Comparison of ENCODE assay signal across 9 cellular contexts in genomic region chr10:46523119-46523880, GRCh38. TPM values are rescaled to one million over a fixed set of nuclear protein-coding genes. Genes with fewer than 3 reads are reported as not detected.
A peak's percentile ranks its signal among the peaks of the same experiment; 100 is the strongest.
DNase-seq lines count a peak whose midpoint lies in the region; ATAC-seq, FAIRE-seq and TF ChIP-seq lines count a peak whose summit lies in the region.
"Had no signal": no experiment of that assay in that cellular context is flagged by ENCODE, and none has a peak within 500 bp of the region (broad histone marks: within the 10 kb centered on the region; RNA-seq: fewer than 3 reads in every experiment).

No MANE protein-coding gene starts in this region.

- no peak overlapping the region for H3K27ac Mint-ChIP-seq in activated naive CD8-positive, alpha-beta T cell treated with anti-CD3 and anti-CD28 coated beads, Interleukin-2, amount 10 ng/mL, durations not matched to agents 7 days and 5 days
- no peak overlapping the region for H3K27ac Mint-ChIP-seq in activated naive CD8-positive, alpha-beta T cell treated with anti-CD3 and anti-CD28 coated beads for 36 hours
- H3K27ac Mint-ChIP-seq: CD8-positive, alpha-beta memory T cell had no signal

- H3K4me3 ChIP-seq in breast epithelium (no peak overlapping the region), lower lobe of right lung (no peak overlapping the region)

- TF ChIP-seq CTCF in breast epithelium (IDR thresholded peaks at IDR 0.05) (no peak), lower lobe of right lung (IDR thresholded peaks at IDR 0.05) (no peak)

- H3K4me1 ChIP-seq in breast epithelium: no peaks in the 10 kb centered on the region
- peaks cover 14% of the 10 kb centered on the region for H3K4me1 ChIP-seq in lower lobe of right lung

- H3K27ac ChIP-seq in breast epithelium (no peak overlapping the region), lower lobe of right lung (no peak overlapping the region)

- no peak for TF ChIP-seq POLR2A in breast epithelium (IDR thresholded peaks at IDR 0.05)

- H3K27me3 ChIP-seq in breast epithelium (no peaks in the 10 kb centered on the region), lower lobe of right lung (ENCODE audit: low read depth) (peaks cover 11% of the 10 kb centered on the region)

- ATAC-seq in activated naive CD8-positive, alpha-beta T cell treated with anti-CD3 and anti-CD28 coated beads, Interleukin-2, amount 10 ng/mL, durations not matched to agents 7 days and 5 days (ENCODE audit: low read depth): no peak
- peak; percentile 46 to 69 for ATAC-seq in lower lobe of right lung
- ATAC-seq in HG03457 (IDR thresholded peaks at IDR 0.05; ENCODE audit: unreplicated experiment): no peak
- ATAC-seq in GM21515 (IDR thresholded peaks at IDR 0.05; ENCODE audit: unreplicated experiment): no peak
- no peak for ATAC-seq in GM18873 (IDR thresholded peaks at IDR 0.05; ENCODE audit: low FRiP score, unreplicated experiment)

- H3K9me3 ChIP-seq in breast epithelium (no peaks in the 10 kb centered on the region), lower lobe of right lung (no peaks in the 10 kb centered on the region)

- no peaks in the 10 kb centered on the region for H3K27me3 Mint-ChIP-seq in activated naive CD8-positive, alpha-beta T cell treated with anti-CD3 and anti-CD28 coated beads, Interleukin-2, amount 10 ng/mL, durations not matched to agents 7 days and 5 days
- no peaks in the 10 kb centered on the region for H3K27me3 Mint-ChIP-seq in activated naive CD8-positive, alpha-beta T cell treated with anti-CD3 and anti-CD28 coated beads for 36 hours
- H3K27me3 Mint-ChIP-seq: CD8-positive, alpha-beta memory T cell had no signal

- peak; percentile 28 for DNase-seq in activated naive CD8-positive, alpha-beta T cell treated with anti-CD3 and anti-CD28 coated beads, Interleukin-2, amount 10 ng/mL, durations not matched to agents 7 days and 5 days
- DNase-seq in activated naive CD8-positive, alpha-beta T cell treated with anti-CD3 and anti-CD28 coated beads for 36 hours: no peak
- peak; percentile 52 to 69 for DNase-seq in breast epithelium (ENCODE audit: low spot score in 2 of 2)
- DNase-seq in lower lobe of right lung: peak; percentile 64
- DNase-seq in urothelium cell line (ENCODE audit: low spot score): peak; percentile 82

- intact Hi-C loops in breast epithelium (cut with DNase I; ENCODE audit: low total_unique reads) (no loop called here), lower lobe of right lung (cut with DNase I) (no loop called here)

- POLR2A ChIA-PET in activated naive CD8-positive, alpha-beta T cell treated with anti-CD3 and anti-CD28 coated beads, Interleukin-2, amount 10 ng/mL, durations not matched to agents 7 days and 5 days (lab: Charles Lee): no interaction called here

- no peaks in the 10 kb centered on the region for H3K36me3 Mint-ChIP-seq in activated naive CD8-positive, alpha-beta T cell treated with anti-CD3 and anti-CD28 coated beads, Interleukin-2, amount 10 ng/mL, durations not matched to agents 7 days and 5 days
- H3K36me3 Mint-ChIP-seq in activated naive CD8-positive, alpha-beta T cell treated with anti-CD3 and anti-CD28 coated beads for 36 hours: no peaks in the 10 kb centered on the region
- H3K36me3 Mint-ChIP-seq: CD8-positive, alpha-beta memory T cell had no signal

- FAIRE-seq in urothelium cell line (lab: Jason Lieb, UNC): no peak

- no peak overlapping the region for H3K4me3 Mint-ChIP-seq in activated naive CD8-positive, alpha-beta T cell treated with anti-CD3 and anti-CD28 coated beads, Interleukin-2, amount 10 ng/mL, durations not matched to agents 7 days and 5 days
- H3K4me3 Mint-ChIP-seq in activated naive CD8-positive, alpha-beta T cell treated with anti-CD3 and anti-CD28 coated beads for 36 hours: no peak overlapping the region
- H3K4me3 Mint-ChIP-seq: CD8-positive, alpha-beta memory T cell had no signal

- no peaks in the 10 kb centered on the region for H3K4me1 Mint-ChIP-seq in activated naive CD8-positive, alpha-beta T cell treated with anti-CD3 and anti-CD28 coated beads, Interleukin-2, amount 10 ng/mL, durations not matched to agents 7 days and 5 days
- H3K4me1 Mint-ChIP-seq in activated naive CD8-positive, alpha-beta T cell treated with anti-CD3 and anti-CD28 coated beads for 36 hours: no peaks in the 10 kb centered on the region
- H3K4me1 Mint-ChIP-seq: CD8-positive, alpha-beta memory T cell had no signal

- no peaks in the 10 kb centered on the region for H3K9me3 Mint-ChIP-seq in activated naive CD8-positive, alpha-beta T cell treated with anti-CD3 and anti-CD28 coated beads, Interleukin-2, amount 10 ng/mL, durations not matched to agents 7 days and 5 days
- H3K9me3 Mint-ChIP-seq in activated naive CD8-positive, alpha-beta T cell treated with anti-CD3 and anti-CD28 coated beads for 36 hours: no peaks in the 10 kb centered on the region
- H3K9me3 Mint-ChIP-seq: CD8-positive, alpha-beta memory T cell had no signal

- H3K36me3 ChIP-seq in breast epithelium: no peaks in the 10 kb centered on the region
- no peaks in the 10 kb centered on the region for H3K36me3 ChIP-seq in lower lobe of right lung

RNA-seq across cellular contexts. Expression of gene GPRIN2, which starts 33.2 kb away (rescaled TPM):
- not detected for total RNA-seq in activated naive CD8-positive, alpha-beta T cell treated with anti-CD3 and anti-CD28 coated beads, Interleukin-2, amount 10 ng/mL, durations not matched to agents 7 days and 5 days
- not detected for total RNA-seq in activated naive CD8-positive, alpha-beta T cell treated with anti-CD3 and anti-CD28 coated beads for 36 hours
- total RNA-seq in breast epithelium (1 to 10 TPM in 2 of 3 donors, not detected in 1; 5.9 to 6.9 TPM), lower lobe of right lung (42.1 TPM)
- total RNA-seq: CD8-positive, alpha-beta memory T cell had no signal

RNA-seq across cellular contexts. Expression of gene SYT15, which starts 55.6 kb away (rescaled TPM):
- 1 to 10 TPM; 1.1 to 1.4 TPM for total RNA-seq in activated naive CD8-positive, alpha-beta T cell treated with anti-CD3 and anti-CD28 coated beads, Interleukin-2, amount 10 ng/mL, durations not matched to agents 7 days and 5 days
- total RNA-seq in activated naive CD8-positive, alpha-beta T cell treated with anti-CD3 and anti-CD28 coated beads for 36 hours: under 1 TPM; 0.50 to 0.58 TPM
- total RNA-seq in breast epithelium (1 to 10 TPM; 1.6 to 5.9 (median 3.8) TPM), lower lobe of right lung (34.5 TPM)

RNA-seq across cellular contexts. Expression of gene NPY4R, which starts 57.5 kb away (rescaled TPM):
- not detected for total RNA-seq in activated naive CD8-positive, alpha-beta T cell treated with anti-CD3 and anti-CD28 coated beads, Interleukin-2, amount 10 ng/mL, durations not matched to agents 7 days and 5 days
- total RNA-seq in activated naive CD8-positive, alpha-beta T cell treated with anti-CD3 and anti-CD28 coated beads for 36 hours: not detected
- total RNA-seq in breast epithelium (not detected), lower lobe of right lung (1.1 TPM)
- total RNA-seq: CD8-positive, alpha-beta memory T cell had no signal

Comparison
In these comparisons a context has a peak if more than half of its experiments do, and no peak if none do; other contexts are left out.
1. ATAC-seq: peak in lower lobe of right lung (2 of 2); none in activated naive CD8-positive, alpha-beta T cell treated with anti-CD3 and anti-CD28 coated beads, Interleukin-2, amount 10 ng/mL, durations not matched to agents 7 days and 5 days (single experiment), HG03457 (single experiment), GM21515 (single experiment) and GM18873 (single experiment).